8 cellular contexts compared by ENCODE assay signal in genomic region chr17:3964203-3965122, GRCh38. TPM values are rescaled to one million over a fixed set of nuclear protein-coding genes. Genes with fewer than 3 reads are reported as not detected.
DNase-seq lines count a peak whose midpoint lies in the region; ATAC-seq and TF ChIP-seq lines count a peak whose summit lies in the region.

TSS of gene ATP2A3 (minus strand) at chr17:3964437. CDS start at chr17:3964291, 146 bp downstream.

- H3K4me1 Mint-ChIP-seq in central memory CD8-positive, alpha-beta T cell = peaks cover 47% of the 10 kb centered on the region
- H3K4me1 Mint-ChIP-seq in mesothelial cell of epicardium = peaks cover 11% of the 10 kb centered on the region
- H3K4me1 Mint-ChIP-seq in stimulated activated memory B cell treated with anti-CD40 and anti-IgM and Interleukin-4, amounts not matched to agents 10 μg/mL and 1 μg/mL and 100 μg/mL, for 72 hours = peaks cover 83% of the 10 kb centered on the region

- H3K9me3 Mint-ChIP-seq in central memory CD8-positive, alpha-beta T cell = no peaks in the 10 kb centered on the region
- H3K9me3 Mint-ChIP-seq in mesothelial cell of epicardium = no peaks in the 10 kb centered on the region
- no peaks in the 10 kb centered on the region for H3K9me3 Mint-ChIP-seq in stimulated activated memory B cell treated with anti-CD40 and anti-IgM and Interleukin-4, amounts not matched to agents 10 μg/mL and 1 μg/mL and 100 μg/mL, for 72 hours

- peak within 1 kb of the TSS; percentile 48 for H2AFZ ChIP-seq in ACC112 (ENCODE audit: low read length, unreplicated experiment)

- peak within 1 kb of the TSS; percentile 82 for H3K27ac Mint-ChIP-seq in central memory CD8-positive, alpha-beta T cell (ENCODE audit: low read depth)
- no peak within 1 kb of the TSS for H3K27ac Mint-ChIP-seq in mesothelial cell of epicardium
- H3K27ac Mint-ChIP-seq in stimulated activated memory B cell treated with anti-CD40 and anti-IgM and Interleukin-4, amounts not matched to agents 10 μg/mL and 1 μg/mL and 100 μg/mL, for 72 hours = peak within 1 kb of the TSS; percentile 73

- H3K4me3 Mint-ChIP-seq in central memory CD8-positive, alpha-beta T cell = peak within 1 kb of the TSS; percentile 90
- peak within 1 kb of the TSS; percentile 58 for H3K4me3 Mint-ChIP-seq in mesothelial cell of epicardium
- peak within 1 kb of the TSS; percentile 82 for H3K4me3 Mint-ChIP-seq in stimulated activated memory B cell treated with anti-CD40 and anti-IgM and Interleukin-4, amounts not matched to agents 10 μg/mL and 1 μg/mL and 100 μg/mL, for 72 hours

- ATAC-seq in GM18909 (IDR thresholded peaks at IDR 0.05; ENCODE audit: poor library complexity, unreplicated experiment) = peak; percentile 56
- peak; percentile 49 for ATAC-seq in HG03521 (IDR thresholded peaks at IDR 0.05; ENCODE audit: unreplicated experiment)
- ATAC-seq in central memory CD8-positive, alpha-beta T cell (replicated peaks; ENCODE audit: extremely low read depth, poor library complexity, severe bottlenecking) = peak; percentile 69
- ATAC-seq in stimulated activated memory B cell treated with anti-CD40 and anti-IgM and Interleukin-4, amounts not matched to agents 10 μg/mL and 1 μg/mL and 100 μg/mL, for 72 hours = peak; percentile 73

- no peak within 1 kb of the TSS for H3K27ac ChIP-seq in ACC112 (ENCODE audit: low read depth, low read length)

- no peaks in the 10 kb centered on the region for H3K79me2 ChIP-seq in ACC112 (ENCODE audit: control insufficient read depth, insufficient read depth, low read length, unreplicated experiment)

- peaks cover 14% of the 10 kb centered on the region for H3K36me3 Mint-ChIP-seq in central memory CD8-positive, alpha-beta T cell (ENCODE audit: insufficient read depth)
- no peaks in the 10 kb centered on the region for H3K36me3 Mint-ChIP-seq in mesothelial cell of epicardium
- H3K36me3 Mint-ChIP-seq in stimulated activated memory B cell treated with anti-CD40 and anti-IgM and Interleukin-4, amounts not matched to agents 10 μg/mL and 1 μg/mL and 100 μg/mL, for 72 hours = no peaks in the 10 kb centered on the region

- TF ChIP-seq CTCF in mesothelial cell of epicardium (IDR thresholded peaks at IDR 0.05; ENCODE audit: unreplicated experiment) = no peak

- H3K27me3 ChIP-seq in ACC112 (ENCODE audit: insufficient read depth, low read length) = peaks cover 30% of the 10 kb centered on the region

- peak within 1 kb of the TSS; percentile 69 for H3K4me3 ChIP-seq in ACC112 (ENCODE audit: low read depth, low read length)

- H3K36me3 ChIP-seq in ACC112 (ENCODE audit: insufficient read depth, low read length) = no peaks in the 10 kb centered on the region

- no peaks in the 10 kb centered on the region for H3K27me3 Mint-ChIP-seq in central memory CD8-positive, alpha-beta T cell
- H3K27me3 Mint-ChIP-seq in mesothelial cell of epicardium (ENCODE audit: low read depth) = peaks cover 79% of the 10 kb centered on the region
- H3K27me3 Mint-ChIP-seq in stimulated activated memory B cell treated with anti-CD40 and anti-IgM and Interleukin-4, amounts not matched to agents 10 μg/mL and 1 μg/mL and 100 μg/mL, for 72 hours = no peaks in the 10 kb centered on the region

- H3K4me1 ChIP-seq in ACC112 (ENCODE audit: control insufficient read depth, insufficient read depth, low read length, unreplicated experiment) = peaks cover 3% of the 10 kb centered on the region

- peak; percentile 19 to 51 (median 43) for DNase-seq in activated CD4-positive, CD25-positive, alpha-beta regulatory T cell (lab: John Stamatoyannopoulos, UW)
- peak; percentile 28 to 35 for DNase-seq in central memory CD8-positive, alpha-beta T cell (ENCODE audit: low spot score in 2 of 2)
- DNase-seq in mesothelial cell of epicardium (ENCODE audit: low spot score in 2 of 2, unreplicated experiment in 2 of 2) (no peak), GF-D8 (lab: John Stamatoyannopoulos, UW) (no peak)

RNA-seq across cellular contexts. Expression of gene ATP2A3, which starts in this region (rescaled TPM):
- total RNA-seq in mesothelial cell of epicardium = 4.1 to 4.6 TPM (median 4.1 TPM) in 3 replicates

Comparison
In these comparisons a context has a peak if more than half of its experiments do, and no peak if none do; other contexts are left out.
1. DNase-seq: peak in activated CD4-positive, CD25-positive, alpha-beta regulatory T cell (4 of 4) and central memory CD8-positive, alpha-beta T cell (2 of 2); none in mesothelial cell of epicardium (0 of 2) and GF-D8 (single experiment).
2. Peak in every context shown above with its lines, with median percentiles within 50 percentile points of each other: ATAC-seq and H3K4me3 Mint-ChIP-seq.